In genomic region chr10:127563718-127564553, GRCh38 we compare ENCODE assay signal across 8 cellular contexts. TPM values are rescaled to one million over a fixed set of nuclear protein-coding genes. Genes with fewer than 3 reads are reported as not detected.
DNase-seq lines count a peak whose midpoint lies in the region; FAIRE-seq and TF ChIP-seq lines count a peak whose summit lies in the region.

No MANE protein-coding gene starts in this region.

- POLR2A ChIA-PET in RWPE1 (lab: Yijun Ruan, JAX; ENCODE audit: low non-redundant PET), result no interaction called here

- no peak for FAIRE-seq in GM19239 (lab: Jason Lieb, UNC)

- no peaks in the 10 kb centered on the region for H3K9me3 ChIP-seq in suprapubic skin

- WGBS in suprapubic skin, result 71% methylated on average over 10 of the region's 10 CpGs

- H3K27ac ChIP-seq in RWPE1 (no peak overlapping the region), suprapubic skin (no peak overlapping the region)

- DNase-seq in AG20443 (ENCODE audit: low spot score), result peak; percentile 20
- peak; percentile 27 for DNase-seq in GM19239 (ENCODE audit: insufficient read length, low spot score)
- no peak for DNase-seq in RWPE1 (ENCODE audit: low spot score)
- peak; percentile 23 for DNase-seq in germinal center (ENCODE audit: low spot score)
- DNase-seq in stimulated activated CD4-positive, alpha-beta T cell treated with anti-CD3 and anti-CD28 coated beads, TNF-alpha, amount 100 ng/mL, for 48 hours (ENCODE audit: low read depth in 3 of 3), result peak; percentile 3 to 32 (median 6)
- no peak for DNase-seq in suprapubic skin (ENCODE audit: low spot score in 2 of 2)
- no peak for DNase-seq in GDM1 (lab: John Stamatoyannopoulos, UW)
- no peak for DNase-seq in NCI-H524 treated with DMSO at 0.1 percent for 48 hours (lab: John Stamatoyannopoulos, UW)

- no peak for TF ChIP-seq EP300 in suprapubic skin (IDR thresholded peaks at IDR 0.05)

- TF ChIP-seq CTCF in RWPE1 (conservative IDR thresholded peaks at IDR 0.05; ENCODE audit: low read depth) (peak; percentile 47), suprapubic skin (IDR thresholded peaks at IDR 0.05) (peak in 1 of 2 donors; percentile 27)

- H3K4me3 ChIP-seq in suprapubic skin, result no peak overlapping the region

- no peaks in the 10 kb centered on the region for H3K36me3 ChIP-seq in suprapubic skin

- peaks cover under 1% of the 10 kb centered on the region for H3K27me3 ChIP-seq in suprapubic skin

- CTCF ChIA-PET in RWPE1 (lab: Yijun Ruan, JAX), result interaction anchor here (0.5 to 0.7 kb wide), 5 partner anchors 9 to 1504 kb away, joined by 3 to 4 read pairs (median 3); no protein-coding TSS in a partner anchor

- no peaks in the 10 kb centered on the region for H3K4me1 ChIP-seq in suprapubic skin

- no peak for TF ChIP-seq POLR2A in suprapubic skin (IDR thresholded peaks at IDR 0.05)

RNA-seq across cellular contexts. Expression of gene NPS, which starts 14.8 kb away (rescaled TPM):
- total RNA-seq in suprapubic skin, result not detected

Comparison
In these comparisons a context has a peak if more than half of its experiments do, and no peak if none do; other contexts are left out.
1. DNase-seq: peak in AG20443 (single experiment), GM19239 (single experiment), germinal center (single experiment) and stimulated activated CD4-positive, alpha-beta T cell treated with anti-CD3 and anti-CD28 coated beads, TNF-alpha, amount 100 ng/mL, for 48 hours (3 of 3); none in RWPE1 (single experiment), suprapubic skin (0 of 2), GDM1 (single experiment) and NCI-H524 treated with DMSO at 0.1 percent for 48 hours (single experiment).